26 cellular contexts compared by ENCODE assay signal in genomic region chr5:139870677-139871076, GRCh38.
"Had no signal": no experiment of that assay in that cellular context is flagged by ENCODE, and none has a peak within 500 bp of the region (broad histone marks: within the 10 kb centered on the region; RNA-seq: fewer than 3 reads in every experiment).

No MANE protein-coding gene starts in this region.

- H3K9me3 ChIP-seq: MG63, Peyer's patch, SK-N-SH had no signal

- H3K27me3 ChIP-seq: MG63, Peyer's patch had no signal

- H3K27ac ChIP-seq: brain microvascular endothelial cell, Peyer's patch, SJCRH30 had no signal

- H3K4me3 Mint-ChIP-seq: activated B cell treated with CpG ODN at 0.5 μM for 24 hours; activated CD4-positive, alpha-beta T cell treated with anti-CD3 and anti-CD28 coated beads, Interleukin-2, amount 10 ng/mL, durations not matched to agents 24 days and 14 days; activated CD8-positive, alpha-beta memory T cell treated with anti-CD3 and anti-CD28 coated beads, Interleukin-2, amount 10 ng/mL, durations not matched to agents 7 days and 5 days; activated naive CD4-positive, alpha-beta T cell treated with anti-CD3 and anti-CD28 coated beads, Interleukin-2, amount 50 U/mL, for 24 hours; activated T-cell treated with anti-CD3 and anti-CD28 coated beads, Interleukin-2, amount 50 U/mL, for 24 hours; activated T-helper 1 cell treated with anti-CD3 and anti-CD28 coated beads, Interleukin-12 subunit alpha, Interleukin-12 subunit beta, Interleukin-2, Interleukin-4 antibody, amounts not matched to agents 30 ng/mL and 10 ng/mL and 1 ng/mL, durations not matched to agents 14 hours and 24 hours and 36 hours; T-helper 1 cell treated with Interleukin-12 subunit alpha and Interleukin-12 subunit beta and Interleukin-4 antibody, amounts not matched to agents 30 μg/mL and 1 μg/mL, for 36 hours had no signal

- H3K4me3 ChIP-seq: MG63, Peyer's patch, SJCRH30 had no signal

- H3K36me3 ChIP-seq: brain microvascular endothelial cell, MG63, Peyer's patch, SJCRH30 had no signal

- ATAC-seq: activated CD8-positive, alpha-beta memory T cell treated with anti-CD3 and anti-CD28 coated beads, Interleukin-2, amount 10 ng/mL, durations not matched to agents 7 days and 5 days had no signal

- H3K4me1 Mint-ChIP-seq: activated B cell treated with CpG ODN at 0.5 μM for 24 hours; activated CD4-positive, alpha-beta T cell treated with anti-CD3 and anti-CD28 coated beads, Interleukin-2, amount 10 ng/mL, durations not matched to agents 24 days and 14 days; activated CD8-positive, alpha-beta memory T cell treated with anti-CD3 and anti-CD28 coated beads, Interleukin-2, amount 10 ng/mL, durations not matched to agents 7 days and 5 days; activated naive CD4-positive, alpha-beta T cell treated with anti-CD3 and anti-CD28 coated beads, Interleukin-2, amount 50 U/mL, for 24 hours had no signal

- H3K27ac Mint-ChIP-seq: activated B cell treated with CpG ODN at 0.5 μM for 24 hours; activated CD4-positive, alpha-beta T cell treated with anti-CD3 and anti-CD28 coated beads, Interleukin-2, amount 10 ng/mL, durations not matched to agents 24 days and 14 days; activated CD8-positive, alpha-beta memory T cell treated with anti-CD3 and anti-CD28 coated beads, Interleukin-2, amount 10 ng/mL, durations not matched to agents 7 days and 5 days; activated naive CD4-positive, alpha-beta T cell treated with anti-CD3 and anti-CD28 coated beads, Interleukin-2, amount 50 U/mL, for 24 hours; activated T-cell treated with anti-CD3 and anti-CD28 coated beads, Interleukin-2, amount 50 U/mL, for 24 hours; activated T-helper 1 cell treated with anti-CD3 and anti-CD28 coated beads, Interleukin-12 subunit alpha, Interleukin-12 subunit beta, Interleukin-2, Interleukin-4 antibody, amounts not matched to agents 30 ng/mL and 10 ng/mL and 1 ng/mL, durations not matched to agents 14 hours and 24 hours and 36 hours; T-helper 1 cell treated with Interleukin-12 subunit alpha and Interleukin-12 subunit beta and Interleukin-4 antibody, amounts not matched to agents 30 μg/mL and 1 μg/mL, for 36 hours had no signal

- H3K9me3 Mint-ChIP-seq: activated CD4-positive, alpha-beta T cell treated with anti-CD3 and anti-CD28 coated beads, Interleukin-2, amount 10 ng/mL, durations not matched to agents 24 days and 14 days; activated naive CD4-positive, alpha-beta T cell treated with anti-CD3 and anti-CD28 coated beads, Interleukin-2, amount 50 U/mL, for 24 hours; activated T-cell treated with anti-CD3 and anti-CD28 coated beads, Interleukin-2, amount 50 U/mL, for 24 hours; activated T-helper 1 cell treated with anti-CD3 and anti-CD28 coated beads, Interleukin-12 subunit alpha, Interleukin-12 subunit beta, Interleukin-2, Interleukin-4 antibody, amounts not matched to agents 30 ng/mL and 10 ng/mL and 1 ng/mL, durations not matched to agents 14 hours and 24 hours and 36 hours; T-helper 1 cell treated with Interleukin-12 subunit alpha and Interleukin-12 subunit beta and Interleukin-4 antibody, amounts not matched to agents 30 μg/mL and 1 μg/mL, for 36 hours had no signal

- H3K4me1 ChIP-seq: Peyer's patch, SJCRH30 had no signal

- H3K9ac ChIP-seq: SK-N-SH had no signal

- DNase-seq: activated B cell treated with CpG ODN at 0.5 μM for 24 hours; activated CD4-positive, alpha-beta T cell treated with anti-CD3 and anti-CD28 coated beads for 1 hour; activated CD4-positive, alpha-beta T cell treated with anti-CD3 and anti-CD28 coated beads, Interleukin-2, amount 10 ng/mL, durations not matched to agents 24 days and 14 days; activated CD4-positive, alpha-beta T cell treated with anti-CD3 and anti-CD28 coated beads, Interleukin-2, amount 50 U/mL, for 48 hours; activated CD8-positive, alpha-beta memory T cell treated with anti-CD3 and anti-CD28 coated beads, Interleukin-2, amount 10 ng/mL, durations not matched to agents 7 days and 5 days; activated effector memory CD4-positive, alpha-beta T cell treated with Interleukin-2 at 50 U/mL for 16 hours; activated naive CD4-positive, alpha-beta T cell; activated T-cell treated with anti-CD3 and anti-CD28 coated beads, Interleukin-2, amount 50 U/mL, for 24 hours; amygdala; brain microvascular endothelial cell; MG63; MV-4-11; NCI-H1092 treated with DMSO at 0.1 percent for 48 hours; NCI-H1417 treated with DMSO at 0.1 percent for 48 hours; NCI-H1694; NCI-H2029; NCI-H345; NCI-H510A treated with DMSO at 0.1 percent for 48 hours; NCI-H69; Peyer's patch; Right ventricle myocardium superior; SJCRH30; SK-N-SH had no signal

- H3K36me3 Mint-ChIP-seq: activated CD8-positive, alpha-beta memory T cell treated with anti-CD3 and anti-CD28 coated beads, Interleukin-2, amount 10 ng/mL, durations not matched to agents 7 days and 5 days; activated naive CD4-positive, alpha-beta T cell treated with anti-CD3 and anti-CD28 coated beads, Interleukin-2, amount 50 U/mL, for 24 hours had no signal
